In the genomic region with DNA sequence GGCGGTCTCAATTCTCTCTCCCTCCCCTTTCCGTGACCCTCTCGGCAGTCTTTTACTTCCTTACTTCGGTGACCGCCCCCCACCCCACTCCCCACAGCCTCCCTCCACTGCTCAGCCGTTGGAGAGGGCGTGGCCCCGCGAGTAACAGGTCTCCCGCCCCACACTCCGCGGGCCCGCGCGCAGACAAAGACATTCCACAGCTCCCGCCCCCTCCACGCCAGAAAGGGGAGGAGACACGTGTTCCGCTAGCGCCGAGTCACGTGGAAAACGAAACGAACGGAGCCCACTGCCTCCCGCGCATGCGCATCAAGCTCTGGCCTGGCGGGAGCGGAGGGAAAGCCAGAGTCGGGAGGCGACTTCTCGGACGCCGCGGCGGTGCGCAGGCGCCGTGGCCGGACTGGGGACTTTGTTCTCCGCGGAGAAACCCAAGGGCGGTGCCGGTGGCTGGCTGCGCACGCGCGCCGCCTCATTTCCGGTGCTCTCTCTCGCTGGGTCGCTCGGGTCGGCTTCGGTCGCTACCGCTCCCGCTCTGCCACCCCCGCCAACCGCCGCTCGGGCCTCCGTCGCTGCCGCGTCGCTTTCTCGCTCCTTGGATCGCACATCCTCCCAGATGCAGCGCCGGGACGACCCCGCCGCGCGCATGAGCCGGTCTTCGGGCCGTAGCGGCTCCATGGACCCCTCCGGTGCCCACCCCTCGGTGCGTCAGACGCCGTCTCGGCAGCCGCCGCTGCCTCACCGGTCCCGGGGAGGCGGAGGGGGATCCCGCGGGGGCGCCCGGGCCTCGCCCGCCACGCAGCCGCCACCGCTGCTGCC, we compare ENCODE assay signal across 8 cellular contexts. TPM values are rescaled to one million over a fixed set of nuclear protein-coding genes. Genes with fewer than 3 reads are reported as not detected.
DNase-seq lines count a peak whose midpoint lies in the region; ATAC-seq and TF ChIP-seq lines count a peak whose summit lies in the region.

Gene KHDRBS1 (plus strand): TSS at position 483 of the 813 bp plus-strand sequence. CDS start 128 bp downstream, at position 611.

- 0 to 1% methylated on average over 23 to 41 of the region's 101 CpGs for WGBS in tibial nerve, 2 donors

- no peak for TF ChIP-seq CTCF in GM12875 (IDR thresholded peaks at IDR 0.05; ENCODE audit: borderline replicate concordance, insufficient read depth, low read depth, low read length)
- TF ChIP-seq CTCF in cardiac muscle cell (IDR thresholded peaks at IDR 0.05; ENCODE audit: low read depth, low read length) = no peak
- TF ChIP-seq CTCF in parathyroid adenoma (IDR thresholded peaks at IDR 0.05) = no peak
- peak in 2 of 5 experiments; percentile 5 to 55 for TF ChIP-seq CTCF in tibial nerve (IDR thresholded peaks at IDR 0.05)

- H3K9me3 ChIP-seq in adipocyte (ENCODE audit: control insufficient read depth, low read length) (no peaks in the 10 kb centered on the region), cardiac muscle cell (ENCODE audit: low read depth) (no peaks in the 10 kb centered on the region), parathyroid adenoma (ENCODE audit: control insufficient read depth, low read length) (no peaks in the 10 kb centered on the region), tibial nerve (no peaks in the 10 kb centered on the region)

- H3K4me2 ChIP-seq in parathyroid adenoma (ENCODE audit: low read length) = peak within 1 kb of the TSS; percentile 93

- H3K27me3 ChIP-seq in adipocyte (replicated peaks; ENCODE audit: control insufficient read depth, insufficient read depth, low read length) (no peaks in the 10 kb centered on the region), cardiac muscle cell (no peaks in the 10 kb centered on the region), parathyroid adenoma (ENCODE audit: control insufficient read depth, insufficient read depth, low read length) (no peaks in the 10 kb centered on the region), tibial nerve (no peaks in the 10 kb centered on the region)

- ATAC-seq in HG02798 (IDR thresholded peaks at IDR 0.05; ENCODE audit: poor library complexity, unreplicated experiment) = peak; percentile 90

- H3K4me1 ChIP-seq in adipocyte (ENCODE audit: control insufficient read depth, insufficient read depth, low read length) (peaks cover 21% of the 10 kb centered on the region), cardiac muscle cell (ENCODE audit: low read depth) (peaks cover 21% of the 10 kb centered on the region), parathyroid adenoma (peaks cover 3% of the 10 kb centered on the region), tibial nerve (peaks cover 0 to 42% (median 22%) of the 10 kb centered on the region in 4 donors)

- H3K4me3 ChIP-seq in GM12875 (ENCODE audit: low read depth, low read length) = peak within 1 kb of the TSS; percentile 99
- H3K4me3 ChIP-seq in adipocyte (ENCODE audit: low read length) = peak within 1 kb of the TSS; percentile 89
- peak within 1 kb of the TSS; percentile 79 for H3K4me3 ChIP-seq in cardiac muscle cell
- H3K4me3 ChIP-seq in parathyroid adenoma (ENCODE audit: low read depth, low read length) = peak within 1 kb of the TSS; percentile 92
- H3K4me3 ChIP-seq in tibial nerve = peak within 1 kb of the TSS; percentile 69 to 99 (median 81)

- peaks cover 4% of the 10 kb centered on the region for H3K36me3 ChIP-seq in adipocyte (ENCODE audit: control insufficient read depth, insufficient read depth, low read length, severe bottlenecking)
- peaks cover 5% of the 10 kb centered on the region for H3K36me3 ChIP-seq in cardiac muscle cell
- H3K36me3 ChIP-seq in parathyroid adenoma (ENCODE audit: control insufficient read depth, insufficient read depth, low read length) = no peaks in the 10 kb centered on the region
- no peaks in the 10 kb centered on the region for H3K36me3 ChIP-seq in tibial nerve

- peak within 1 kb of the TSS; percentile 80 for H2AFZ ChIP-seq in parathyroid adenoma

- H3K9ac ChIP-seq in adipocyte (ENCODE audit: low read length) (peak within 1 kb of the TSS; percentile 100), parathyroid adenoma (peak within 1 kb of the TSS; percentile 87)

- TF ChIP-seq EP300 in tibial nerve (IDR thresholded peaks at IDR 0.05) = peak; percentile 95 to 97

- H3K27ac ChIP-seq in cardiac muscle cell (peak within 1 kb of the TSS; percentile 96), parathyroid adenoma (peak within 1 kb of the TSS; percentile 92), tibial nerve (peak within 1 kb of the TSS; percentile 82 to 100 (median 96))

- DNase-seq in NCI-H1436 (lab: John Stamatoyannopoulos, UW) = peak; percentile 99
- DNase-seq in T follicular helper cell (ENCODE audit: low read depth) = peak; percentile 95
- peak; percentile 100 for DNase-seq in adipocyte (ENCODE audit: low read depth)
- peak; percentile 99 for DNase-seq in cardiac muscle cell (ENCODE audit: low read depth in 1 of 2, low spot score in 1 of 2)
- DNase-seq in tibial nerve (ENCODE audit: low spot score in 2 of 2) = peak; percentile 96 to 98

- peaks cover 23% of the 10 kb centered on the region for H3K79me2 ChIP-seq in parathyroid adenoma

- TF ChIP-seq POLR2A in tibial nerve (IDR thresholded peaks at IDR 0.05) = peak; percentile 85

RNA-seq across cellular contexts. Expression of gene KHDRBS1, which starts in this region (rescaled TPM):
- total RNA-seq in cardiac muscle cell (86.8 and 99.5 TPM in 2 replicates), tibial nerve (10 to 100 TPM; 61.5 to 92.6 (median 78.6) TPM)
- 116 and 152 TPM in 2 replicates for polyA plus RNA-seq in cardiac muscle cell

Comparison
In these comparisons a context has a peak if more than half of its experiments do, and no peak if none do; other contexts are left out.
1. Peak in every context shown above with its lines: DNase-seq, ATAC-seq, H3K4me3 ChIP-seq and H3K27ac ChIP-seq.